ENCODE assay signal across 1 cellular context in genomic region chr9:130289711-130290241, GRCh38.
TF ChIP-seq lines count a peak whose summit lies in the region.

No MANE protein-coding gene starts in this region.

TF ChIP-seq in SK-N-SH treated with all-trans-retinoic acid at 6 μM for 48 hours, 23 proteins besides CTCF, POLR2A, EP300 and RAD21 (continued from another document):
- 0 out of 2 replicates have a peak, but pooled peaks have one; percentile 22 for TF ChIP-seq TSHZ2 (CRISPR knock-in tag; IDR thresholded peaks at IDR 0.05)
